In the genomic region with DNA sequence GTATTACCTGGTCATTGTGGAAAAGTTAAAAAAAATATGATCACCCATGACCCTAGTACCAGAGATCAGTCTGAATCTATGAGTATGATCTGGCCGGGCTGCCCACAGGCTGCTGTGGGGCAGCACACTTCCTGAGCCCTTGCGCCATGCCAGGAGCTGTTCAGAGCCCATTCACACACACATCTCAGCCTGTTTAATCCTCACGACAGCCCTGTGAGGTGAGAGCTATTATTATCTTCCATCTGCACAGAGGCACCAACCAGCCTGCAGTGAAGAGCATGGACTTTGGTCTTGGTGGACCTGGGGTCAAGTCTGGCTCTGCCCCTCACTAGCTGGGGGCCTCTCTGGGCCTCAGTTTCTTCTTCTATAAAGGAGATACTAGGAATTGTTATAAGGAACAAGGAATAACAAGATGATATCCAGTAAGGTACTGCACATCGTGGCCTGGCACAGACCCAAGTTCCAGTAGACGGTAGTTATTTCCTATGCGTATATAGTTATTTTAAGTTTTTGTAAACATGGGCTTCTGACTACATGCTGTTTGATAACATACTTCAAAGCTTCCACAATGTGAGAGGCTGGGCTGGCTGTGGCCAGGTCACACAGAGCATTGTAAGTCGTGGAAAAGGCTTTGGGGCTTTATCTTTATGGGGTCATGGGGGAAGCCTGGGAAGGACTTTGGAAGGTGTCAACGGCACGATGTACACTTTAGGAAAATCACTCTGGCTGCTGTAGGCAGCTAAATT, we compare ENCODE assay signal across 1 cellular context.
TF ChIP-seq lines count a peak whose summit lies in the region.

No MANE protein-coding gene starts in this region.

TF ChIP-seq in H1, 55 proteins besides CTCF, POLR2A, EP300 and RAD21:
- no peak for TF ChIP-seq EZH2 (IDR thresholded peaks at IDR 0.05; ENCODE audit: low read depth, low read length, severe bottlenecking)
- no peak for TF ChIP-seq JUN (IDR thresholded peaks at IDR 0.05; ENCODE audit: low read depth, low read length)
- TF ChIP-seq POLR2AphosphoS5 (IDR thresholded peaks at IDR 0.05; ENCODE audit: low read depth, low read length), result no peak
- TF ChIP-seq TEAD4 (IDR thresholded peaks at IDR 0.05; ENCODE audit: low read depth, low read length), result no peak
- no peak for TF ChIP-seq SIX5 (IDR thresholded peaks at IDR 0.05; ENCODE audit: low read depth, low read length)
- TF ChIP-seq, protein P1, sequence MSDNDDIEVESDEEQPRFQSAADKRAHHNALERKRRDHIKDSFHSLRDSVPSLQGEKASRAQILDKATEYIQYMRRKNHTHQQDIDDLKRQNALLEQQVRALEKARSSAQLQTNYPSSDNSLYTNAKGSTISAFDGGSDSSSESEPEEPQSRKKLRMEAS (IDR thresholded peaks at IDR 0.05), result no peak
- TF ChIP-seq HDAC2 (IDR thresholded peaks at IDR 0.05; ENCODE audit: borderline replicate concordance in 1 of 2, low read depth in 2 of 2, low read length in 2 of 2), result no peak
- TF ChIP-seq JUND (IDR thresholded peaks at IDR 0.05; ENCODE audit: low read length), result no peak
- TF ChIP-seq CHD1 (IDR thresholded peaks at IDR 0.05; ENCODE audit: low read depth, low read length), result no peak
- no peak for TF ChIP-seq EGR1 (IDR thresholded peaks at IDR 0.05; ENCODE audit: borderline replicate concordance, low read depth, low read length)
- no peak for TF ChIP-seq POU5F1 (IDR thresholded peaks at IDR 0.05; ENCODE audit: low read depth, low read length)
- TF ChIP-seq ATF3 (IDR thresholded peaks at IDR 0.05; ENCODE audit: insufficient read depth, low read depth, low read length), result no peak
- TF ChIP-seq RXRA (IDR thresholded peaks at IDR 0.05; ENCODE audit: insufficient read depth, low read depth, low read length), result no peak
- no peak for TF ChIP-seq MAFK (IDR thresholded peaks at IDR 0.05; ENCODE audit: low read depth, low read length)
- TF ChIP-seq HDAC6 (IDR thresholded peaks at IDR 0.05; ENCODE audit: low read depth, low read length), result no peak
TF ChIP-seq in H1: peak in this region for 0.
